ENCODE assay signal across 10 cellular contexts in the genomic region with DNA sequence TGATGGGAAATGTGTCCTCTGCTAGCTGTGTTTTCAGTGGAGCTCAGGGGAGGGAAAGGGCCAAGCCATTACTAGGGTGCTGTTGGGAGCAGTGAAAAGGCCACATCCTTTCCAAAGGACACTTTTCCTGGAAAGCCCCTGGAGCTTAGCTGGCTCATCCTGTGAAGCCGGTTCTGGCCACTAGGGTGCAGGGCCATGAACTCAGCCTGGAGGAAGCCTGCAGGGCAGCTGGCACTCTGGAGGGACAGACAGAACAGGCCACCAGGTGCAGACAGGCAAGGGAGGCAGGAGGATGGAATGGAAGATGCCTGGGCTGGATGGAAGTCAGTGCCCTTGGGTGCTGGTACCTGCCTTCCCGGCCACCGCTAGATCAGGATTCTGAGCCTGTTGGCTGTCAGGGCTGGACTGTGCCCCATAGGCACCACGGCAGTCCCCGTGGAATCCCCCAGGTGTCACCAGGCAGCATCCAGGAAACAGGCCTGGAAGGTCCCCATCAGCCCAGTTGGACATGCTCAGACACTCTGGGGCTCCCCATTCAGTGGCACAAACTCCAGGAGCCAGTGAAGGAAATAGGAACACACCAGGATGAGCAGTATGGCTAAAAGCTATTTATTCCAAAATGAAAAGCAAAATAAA.
DNase-seq lines count a peak whose midpoint lies in the region; ATAC-seq and TF ChIP-seq lines count a peak whose summit lies in the region.
"Had no signal": no experiment of that assay in that cellular context is flagged by ENCODE, and none has a peak within 500 bp of the region (broad histone marks: within the 10 kb centered on the region; RNA-seq: fewer than 3 reads in every experiment).

No MANE protein-coding gene starts in this region.

- H3K9me3 ChIP-seq in Peyer's patch, result peaks cover 0 to 3% (median 0%) of the 10 kb centered on the region in 4 donors

- no peak overlapping the region for H3K4me3 ChIP-seq in Peyer's patch
- no peak overlapping the region for H3K4me3 ChIP-seq in foreskin fibroblast (ENCODE audit: low read depth in 1 of 2, low read length in 2 of 2)

- no peak overlapping the region for H3K27ac ChIP-seq in Peyer's patch

- no peaks in the 10 kb centered on the region for H3K36me3 ChIP-seq in Peyer's patch

- H3K27me3 ChIP-seq in Peyer's patch, result no peaks in the 10 kb centered on the region

- ATAC-seq in GM18517 (IDR thresholded peaks at IDR 0.05; ENCODE audit: unreplicated experiment) (no peak), HG03097 (IDR thresholded peaks at IDR 0.05; ENCODE audit: low FRiP score, unreplicated experiment) (no peak)

- no peak for TF ChIP-seq POLR2A in Peyer's patch (IDR thresholded peaks at IDR 0.05)

- peak; percentile 57 for TF ChIP-seq CTCF in GM12872 (IDR thresholded peaks at IDR 0.05; ENCODE audit: insufficient read depth, low read depth, low read length)
- TF ChIP-seq CTCF in Peyer's patch (IDR thresholded peaks at IDR 0.05), result peak in 4 of 6 experiments; percentile 7 to 32 (median 28)
- TF ChIP-seq CTCF in foreskin fibroblast (IDR thresholded peaks at IDR 0.05; ENCODE audit: low read depth, low read length), result peak; percentile 23

- H3K4me1 ChIP-seq in Peyer's patch, result no peaks in the 10 kb centered on the region

- DNase-seq in A172 (ENCODE audit: low spot score) (peak; percentile 29), Peyer's patch (no peak), foreskin fibroblast (peak in 1 of 2 donors; percentile 8), T-helper 2 cell (no peak), superior temporal gyrus (ENCODE audit: extremely low spot score) (no peak)
- DNase-seq: hypothalamus, NCI-H446 had no signal
